ENCODE assay signal across 1 cellular context in the genomic region with DNA sequence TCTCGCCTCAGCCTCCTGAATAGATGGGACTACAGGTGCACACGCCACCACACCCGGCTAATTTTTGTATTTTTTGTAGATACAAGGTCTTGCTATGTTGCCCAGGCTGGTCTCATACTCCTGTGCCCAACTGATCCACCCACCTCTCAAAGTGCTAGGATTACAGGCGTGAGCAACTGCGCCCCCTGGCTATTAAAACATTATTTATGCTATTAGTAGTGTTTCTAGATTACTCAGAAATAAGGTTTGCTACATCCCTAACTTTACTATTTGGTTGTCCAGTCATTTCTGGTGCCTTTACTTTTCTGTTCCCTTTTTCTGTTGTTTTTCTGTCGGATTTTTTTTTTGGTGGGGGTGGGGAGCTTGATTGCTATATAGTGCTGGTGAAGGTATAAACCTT.
TF ChIP-seq lines count a peak whose summit lies in the region.

No MANE protein-coding gene starts in this region.

TF ChIP-seq in H1, 55 proteins besides CTCF, POLR2A, EP300 and RAD21 (continued from another document):
- TF ChIP-seq, protein P1, sequence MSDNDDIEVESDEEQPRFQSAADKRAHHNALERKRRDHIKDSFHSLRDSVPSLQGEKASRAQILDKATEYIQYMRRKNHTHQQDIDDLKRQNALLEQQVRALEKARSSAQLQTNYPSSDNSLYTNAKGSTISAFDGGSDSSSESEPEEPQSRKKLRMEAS (IDR thresholded peaks at IDR 0.05): no peak
- TF ChIP-seq CBX8 (IDR thresholded peaks at IDR 0.05; ENCODE audit: borderline replicate concordance, low read depth, low read length): no peak
TF ChIP-seq in H1: peak in this region for 1.
